ENCODE assay signal across 8 cellular contexts in genomic region chr7:100852048-100852872, GRCh38. TPM values are rescaled to one million over a fixed set of nuclear protein-coding genes. Genes with fewer than 3 reads are reported as not detected.
A peak's percentile ranks its signal among the peaks of the same experiment; 100 is the strongest.
DNase-seq lines count a peak whose midpoint lies in the region; ATAC-seq and TF ChIP-seq lines count a peak whose summit lies in the region.

Gene SLC12A9 (plus strand): TSS chr7:100852713. CDS start chr7:100854198, 1,485 bp downstream.

- no peaks in the 10 kb centered on the region for H3K9me3 Mint-ChIP-seq in activated CD4-positive, alpha-beta T cell treated with anti-CD3 and anti-CD28 coated beads for 36 hours (ENCODE audit: low read depth)

- H3K4me3 Mint-ChIP-seq in activated CD4-positive, alpha-beta T cell treated with anti-CD3 and anti-CD28 coated beads for 36 hours: peak within 1 kb of the TSS; percentile 87

- peak; percentile 92 for TF ChIP-seq CTCF in AG09309 (IDR thresholded peaks at IDR 0.05; ENCODE audit: control insufficient read depth, insufficient read depth, low read depth, low read length, missing control alignments)

- ATAC-seq in GM19025 (IDR thresholded peaks at IDR 0.05; ENCODE audit: low read depth, unreplicated experiment) (peak; percentile 96), HG03354 (IDR thresholded peaks at IDR 0.05; ENCODE audit: poor library complexity, severe bottlenecking, unreplicated experiment) (peak; percentile 89)
- peak; percentile 98 for ATAC-seq in activated CD4-positive, alpha-beta T cell treated with anti-CD3 and anti-CD28 coated beads for 36 hours

- peak within 1 kb of the TSS; percentile 77 for H3K4me3 ChIP-seq in AG09309 (ENCODE audit: control insufficient read depth, low read depth, low read length)

- H3K27ac ChIP-seq in cingulate gyrus (ENCODE audit: low read depth, low read length): peak within 1 kb of the TSS; percentile 72

- CTCF ChIA-PET in activated CD4-positive, alpha-beta T cell treated with anti-CD3 and anti-CD28 coated beads for 36 hours (lab: Charles Lee): interaction anchor here (0.7 to 6.9 kb wide), 29 partner anchors 10 to 1198 kb away, joined by 3 to 106 read pairs (median 4); partner anchors contain the start of genes FBXO24, GIGYF1, LRCH4 and POP7

- POLR2A ChIA-PET in activated CD4-positive, alpha-beta T cell treated with anti-CD3 and anti-CD28 coated beads for 36 hours (lab: Charles Lee): interaction anchor here (0.6 to 1.4 kb wide), 7 partner anchors 15 to 157 kb away, joined by 3 to 9 read pairs (median 5); partner anchors contain the start of genes POP7, SRRT, TRIP6 and UFSP1

- DNase-seq in AG09309 (ENCODE audit: low read depth): no peak
- peak; percentile 78 for DNase-seq in NCI-H510A (lab: John Stamatoyannopoulos, UW)
- DNase-seq in activated CD4-positive, alpha-beta T cell treated with anti-CD3 and anti-CD28 coated beads for 36 hours: peak; percentile 93
- DNase-seq in kidney tubule cell (ENCODE audit: low spot score): peak; percentile 88
- peak; percentile 49 to 71 for DNase-seq in stimulated activated CD4-positive, alpha-beta T cell treated with anti-CD3 and anti-CD28 coated beads, Interleukin-1b, Interleukin-23, amount 100 ng/mL, for 1 hour (ENCODE audit: low read depth in 2 of 2)

- H3K4me1 Mint-ChIP-seq in activated CD4-positive, alpha-beta T cell treated with anti-CD3 and anti-CD28 coated beads for 36 hours: peaks cover 11% of the 10 kb centered on the region

- H3K27me3 Mint-ChIP-seq in activated CD4-positive, alpha-beta T cell treated with anti-CD3 and anti-CD28 coated beads for 36 hours: no peaks in the 10 kb centered on the region

- peak within 1 kb of the TSS; percentile 91 for H3K27ac Mint-ChIP-seq in activated CD4-positive, alpha-beta T cell treated with anti-CD3 and anti-CD28 coated beads for 36 hours

- no peaks in the 10 kb centered on the region for H3K36me3 Mint-ChIP-seq in activated CD4-positive, alpha-beta T cell treated with anti-CD3 and anti-CD28 coated beads for 36 hours (ENCODE audit: low read depth)

- intact Hi-C loops in activated CD4-positive, alpha-beta T cell treated with anti-CD3 and anti-CD28 coated beads for 36 hours (cut with DNase I, micrococcal nuclease): loop anchor here (1.0 to 5.0 kb wide), 14 partner anchors 15 to 369 kb away; partner anchors contain the start of genes UFSP1 (in 2 of the 2), FBXO24 (in 1 of the 2), GIGYF1 (in 1 of the 2) and GNB2 (in 1 of the 2)

RNA-seq across cellular contexts. Expression of gene SLC12A9, which starts in this region (rescaled TPM):
- 10 to 100 TPM; 13.6 to 15.6 TPM for total RNA-seq in activated CD4-positive, alpha-beta T cell treated with anti-CD3 and anti-CD28 coated beads for 36 hours
